Comparison of ENCODE assay signal across 21 cellular contexts in the genomic region with DNA sequence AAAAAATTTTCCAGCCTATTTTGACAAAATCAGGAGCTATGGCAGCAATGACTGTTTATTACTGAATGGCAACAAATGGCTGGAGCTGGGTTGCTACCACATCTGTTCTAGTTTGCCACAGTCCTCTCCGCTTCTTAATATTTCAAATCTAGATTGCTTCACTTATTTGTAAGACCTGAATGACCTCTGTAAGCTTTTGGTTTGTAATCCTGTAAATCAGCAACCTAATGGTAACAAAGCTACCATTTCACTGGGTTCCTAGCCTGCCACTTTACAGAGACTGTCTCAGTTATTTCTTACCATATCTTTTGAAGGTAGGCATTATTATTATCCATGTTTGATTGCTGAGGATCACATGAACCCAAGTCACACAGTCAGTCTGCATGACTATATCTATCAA. TPM values are rescaled to one million over a fixed set of nuclear protein-coding genes. Genes with fewer than 3 reads are reported as not detected.
A peak's percentile ranks its signal among the peaks of the same experiment; 100 is the strongest.
DNase-seq lines count a peak whose midpoint lies in the region; ATAC-seq, FAIRE-seq and TF ChIP-seq lines count a peak whose summit lies in the region.
"Had no signal": no experiment of that assay in that cellular context is flagged by ENCODE, and none has a peak within 500 bp of the region (broad histone marks: within the 10 kb centered on the region; RNA-seq: fewer than 3 reads in every experiment).

No MANE protein-coding gene starts in this region.

- H3K27ac ChIP-seq in GM12878 (ENCODE audit: control insufficient read depth, insufficient read depth), result no peak overlapping the region
- H3K27ac ChIP-seq: C4-2B, Peyer's patch had no signal

- no peak overlapping the region for H3K9ac ChIP-seq in GM12878 (ENCODE audit: control insufficient read depth, insufficient read depth, low read length)

- no peak for ATAC-seq in GM12878
- ATAC-seq: CD8-positive, alpha-beta T cell; GM23338 had no signal

- intact Hi-C loops in Calu3 (cut with micrococcal nuclease; ENCODE audit: unreplicated experiment) (no loop called here), GM12878 (cut with micrococcal nuclease; ENCODE audit: unreplicated experiment) (no loop called here)

- TF ChIP-seq RAD21 in GM12878 (IDR thresholded peaks at IDR 0.05; ENCODE audit: insufficient read depth, low read depth, low read length), result no peak

- no peak overlapping the region for H3K4me2 ChIP-seq in GM12878 (ENCODE audit: control insufficient read depth, insufficient read depth)
- H3K4me2 ChIP-seq: GM23338 had no signal

- in situ Hi-C loops in GM12878 (cut with MboI), result no loop called here

- H3K27ac Mint-ChIP-seq in Calu3 (ENCODE audit: unreplicated experiment), result no peak overlapping the region
- H3K27ac Mint-ChIP-seq in progenitor cell of endocrine pancreas, result peak overlapping the region; percentile 24
- H3K27ac Mint-ChIP-seq: B cell; CD8-positive, alpha-beta T cell; GM23338; HFFc6 had no signal

- H3K79me2 ChIP-seq in GM12878 (ENCODE audit: control insufficient read depth, insufficient read depth, low read length), result peaks cover 29% of the 10 kb centered on the region

- SMC1A ChIA-PET in GM12878 (lab: Charles Lee; ENCODE audit: uncharacterized antibody, unreplicated experiment), result interaction anchor here (0.6 kb wide), 1 partner anchor 140 kb away, joined by 3 read pairs; no protein-coding TSS in a partner anchor

- TF ChIP-seq EP300 in GM12878 (IDR thresholded peaks at IDR 0.05; ENCODE audit: borderline replicate concordance in 1 of 2, control insufficient read depth in 1 of 2, low read depth in 2 of 2, low read length in 2 of 2), result no peak

- H3K36me3 ChIP-seq in GM12878 (ENCODE audit: control insufficient read depth in 2 of 2, insufficient read depth in 2 of 2, low read length in 1 of 2), result peaks cover 17 to 40% of the 10 kb centered on the region in 2 experiments

- DNase-seq in Calu3 (no peak), HTR-8/SVneo (ENCODE audit: insufficient read length, low spot score) (no peak), GM12878 (ENCODE audit: low read depth, low spot score) (no peak), progenitor cell of endocrine pancreas (ENCODE audit: low spot score, unreplicated experiment) (no peak), EL (no peak)
- DNase-seq in stimulated activated CD4-positive, alpha-beta T cell treated with anti-CD3 and anti-CD28 coated beads, Interleukin-2, amount 100 ng/mL, for 48 hours, result no peak
- no peak for DNase-seq in activated naive CD4-positive, alpha-beta T cell treated with anti-CD3 and anti-CD28 coated beads, Interleukin-2, amount 50 U/mL, for 16 hours
- DNase-seq: CD8-positive, alpha-beta T cell; DMS153; HFFc6; KBM-7; NCI-H1417; NCI-H1694; NCI-H2029 treated with DMSO at 0.1 percent for 48 hours; NCI-H526 treated with DMSO at 0.1 percent for 48 hours; Peyer's patch; SHP77 treated with DMSO at 0.1 percent for 48 hours had no signal

- H3K27me3 ChIP-seq in GM12878 (replicated peaks in 1 of 2; ENCODE audit: control insufficient read depth in 2 of 2, insufficient read depth in 2 of 2, low read length in 1 of 2), result no peaks in the 10 kb centered on the region
- H3K27me3 ChIP-seq: Peyer's patch had no signal

- BruUV-seq in Calu3 (replicated peaks; lab: Mats Ljungman, UMichigan), result TSS peak; percentile 1
- BruUV-seq in GM12878 (replicated peaks; lab: Mats Ljungman, UMichigan), result TSS peak; percentile 33

- no peaks in the 10 kb centered on the region for H3K9me3 Mint-ChIP-seq in Calu3 (ENCODE audit: low read depth, unreplicated experiment)
- H3K9me3 Mint-ChIP-seq in progenitor cell of endocrine pancreas (ENCODE audit: low read depth), result no peaks in the 10 kb centered on the region
- H3K9me3 Mint-ChIP-seq: CD8-positive, alpha-beta T cell; GM23338; HFFc6 had no signal

- POLR2A ChIA-PET in GM12878 (lab: Charles Lee), result interaction anchor here (0.6 to 0.7 kb wide), 5 partner anchors 19 to 877 kb away, joined by 3 to 6 read pairs (median 3); no protein-coding TSS in a partner anchor

- H3K4me3 ChIP-seq in GM12878, result no peak overlapping the region
- H3K4me3 ChIP-seq: GM23338, HAP-1, Peyer's patch had no signal

- H3K4me1 ChIP-seq in GM12878 (ENCODE audit: control insufficient read depth, insufficient read depth, low read length), result peaks cover 7% of the 10 kb centered on the region
- H3K4me1 ChIP-seq: HAP-1 had no signal

- CTCF ChIA-PET in Calu3 (lab: Charles Lee) (interaction anchor here (0.6 to 1.3 kb wide), 3 partner anchors 9 to 278 kb away, joined by 3 to 4 read pairs (median 3); no protein-coding TSS in a partner anchor), GM12878 (lab: Yijun Ruan, JAX) (interaction anchor here (0.6 to 1.4 kb wide), 4 partner anchors 16 to 673 kb away, joined by 3 to 5 read pairs (median 3); no protein-coding TSS in a partner anchor)

- no peak for TF ChIP-seq CTCF in Calu3 (IDR thresholded peaks at IDR 0.05; ENCODE audit: unreplicated experiment)
- no peak for TF ChIP-seq CTCF in GM12878 (IDR thresholded peaks at IDR 0.05 in 2 of 3, conservative IDR thresholded peaks at IDR 0.05 in 1 of 3; ENCODE audit: control insufficient read depth in 2 of 3, extremely low read depth in 1 of 3, insufficient read depth in 1 of 3, low read depth in 3 of 3, low read length in 3 of 3)
- no peak for TF ChIP-seq CTCF in progenitor cell of endocrine pancreas (IDR thresholded peaks at IDR 0.05; ENCODE audit: unreplicated experiment)

- RAD21 ChIA-PET in GM12878 (lab: Charles Lee; ENCODE audit: unreplicated experiment), result interaction anchor here (0.8 kb wide), 1 partner anchor 20 kb away, joined by 4 read pairs; no protein-coding TSS in a partner anchor

- TF ChIP-seq POLR2A in GM12878 (IDR thresholded peaks at IDR 0.05; ENCODE audit: low read depth, low read length), result no peak

- peaks cover 22% of the 10 kb centered on the region for H3K4me1 Mint-ChIP-seq in Calu3 (ENCODE audit: low read depth, unreplicated experiment)
- H3K4me1 Mint-ChIP-seq in progenitor cell of endocrine pancreas (ENCODE audit: low read depth), result peaks cover 4% of the 10 kb centered on the region
- H3K4me1 Mint-ChIP-seq: GM23338 had no signal

- H3K36me3 Mint-ChIP-seq in Calu3 (ENCODE audit: insufficient read depth, unreplicated experiment) (peaks cover 85% of the 10 kb centered on the region), progenitor cell of endocrine pancreas (ENCODE audit: insufficient read depth) (peaks cover 28% of the 10 kb centered on the region)

- H3K27me3 Mint-ChIP-seq in Calu3 (ENCODE audit: unreplicated experiment) (no peaks in the 10 kb centered on the region), progenitor cell of endocrine pancreas (no peaks in the 10 kb centered on the region)
- H3K27me3 Mint-ChIP-seq: B cell had no signal

- H2AFZ ChIP-seq in GM12878 (ENCODE audit: control insufficient read depth, low read depth, low read length), result no peak overlapping the region
- H2AFZ ChIP-seq: GM23338 had no signal

- WGBS in GM12878 (ENCODE audit: insufficient coverage, insufficient replicate concordance, low lambda C conversion rate, missing lambda C conversion rate), result 95% methylated on average over 1 of the region's 1 CpG

- peak; percentile 20 for FAIRE-seq in HTR-8/SVneo (lab: Jason Lieb, UNC)
- FAIRE-seq in GM12878 (lab: Jason Lieb, UNC), result no peak

- H4K20me1 ChIP-seq in GM12878 (ENCODE audit: control insufficient read depth, insufficient read depth), result peaks cover 5% of the 10 kb centered on the region; the same call in 1 of the 2 replicates

- H3K4me3 Mint-ChIP-seq in Calu3 (ENCODE audit: low read depth, unreplicated experiment) (no peak overlapping the region), progenitor cell of endocrine pancreas (ENCODE audit: low read depth) (no peak overlapping the region)
- H3K4me3 Mint-ChIP-seq: B cell; CD8-positive, alpha-beta T cell; GM23338; HFFc6 had no signal

- H3K9me3 ChIP-seq in GM12878 (replicated peaks; ENCODE audit: control insufficient read depth, insufficient read depth, low read length), result no peaks in the 10 kb centered on the region
- H3K9me3 ChIP-seq: HAP-1, Peyer's patch had no signal

RNA-seq across cellular contexts. Expression of gene ZNFX1, which starts 15.4 kb away (rescaled TPM):
- total RNA-seq in Calu3 (2022) (94.1 and 156 TPM in 2 replicates), GM12878 (2014; rRNA removed) (31.5 and 32.1 TPM in 2 replicates), GM12878 (2014; rRNA removed; fragmentation: Illumina TruSeq; extraction: Trizol) (26.3 and 27.8 TPM in 2 replicates), GM12878 (2021) (29.8 and 30.6 TPM in 2 replicates), progenitor cell of endocrine pancreas (10.0 and 10.7 TPM in 2 replicates)
- 51.3 and 51.5 TPM in 2 replicates for total RNA-seq in GM12878 (2013; cell fraction: nucleolus; rRNA removed)
- 14.5 TPM for polyA plus RNA-seq in GM12878 (2011; ENCODE audit: low read depth)
- polyA plus RNA-seq in GM12878 (2011; rRNA removed) (6.9 and 9.1 TPM in 2 replicates), GM12878 (2014; fragmentation: Illumina TruSeq; extraction: Trizol) (26.4 and 28.5 TPM in 2 replicates), GM12878 (2014; fragmentation: Nextera tagmentation; extraction: Ambion mirVana) (10 to 100 TPM in 1 of 2 experiments, 1 to 10 TPM in 1; 7.4 to 14.6 TPM), GM12878 (2014; rRNA removed) (16.4 and 18.2 TPM in 2 replicates), GM12878 (2016; fragmentation: Nextera tagmentation; extraction: Ambion mirVana) (10 to 100 TPM; 24.9 to 27.2 TPM)
- polyA plus RNA-seq in GM12878 (2011; cell fraction: cytosol; rRNA removed), result 14.1 and 18.0 TPM in 2 replicates
- 6.9 and 11.6 TPM in 2 replicates for polyA plus RNA-seq in GM12878 (2011; cell fraction: nucleus; rRNA removed)
- 16.7 and 17.2 TPM in 2 replicates for polyA plus RNA-seq in GM12878 (2012)
- 30.2 and 32.8 TPM in 2 replicates for polyA minus RNA-seq in GM12878 (2011; rRNA and poly(A)+ RNA removed)
- polyA minus RNA-seq in GM12878 (2011; cell fraction: cytosol; rRNA and poly(A)+ RNA removed), result 14.2 and 16.9 TPM in 2 replicates
- 15.8 and 18.1 TPM in 2 replicates for polyA minus RNA-seq in GM12878 (2011; cell fraction: nucleus; rRNA and poly(A)+ RNA removed)

RNA-seq across cellular contexts. Expression of gene DDX27, which starts 43.2 kb away (rescaled TPM):
- total RNA-seq in Calu3 (2022), result 87.3 and 96.0 TPM in 2 replicates
- total RNA-seq in GM12878 (2013; cell fraction: nucleolus; rRNA removed), result 38.5 and 40.4 TPM in 2 replicates
- 56.0 and 57.3 TPM in 2 replicates for total RNA-seq in GM12878 (2014; rRNA removed)
- 55.0 and 59.4 TPM in 2 replicates for total RNA-seq in GM12878 (2014; rRNA removed; fragmentation: Illumina TruSeq; extraction: Trizol)
- total RNA-seq in GM12878 (2021), result 45.4 and 50.0 TPM in 2 replicates
- 22.3 TPM for polyA plus RNA-seq in GM12878 (2011; ENCODE audit: low read depth)
- polyA plus RNA-seq in GM12878 (2011; rRNA removed), result 25.0 and 37.2 TPM in 2 replicates
- 56.5 and 62.8 TPM in 2 replicates for polyA plus RNA-seq in GM12878 (2011; cell fraction: cytosol; rRNA removed)
- 42.8 and 59.0 TPM in 2 replicates for polyA plus RNA-seq in GM12878 (2011; cell fraction: nucleus; rRNA removed)
- 32.7 and 33.1 TPM in 2 replicates for polyA plus RNA-seq in GM12878 (2012)
- 55.2 and 68.6 TPM in 2 replicates for polyA plus RNA-seq in GM12878 (2014; fragmentation: Illumina TruSeq; extraction: Trizol)
- 10 to 100 TPM; 19.8 to 33.4 TPM for polyA plus RNA-seq in GM12878 (2014; fragmentation: Nextera tagmentation; extraction: Ambion mirVana)
- polyA plus RNA-seq in GM12878 (2014; rRNA removed), result 50.6 and 52.5 TPM in 2 replicates
- 10 to 100 TPM; 74.9 to 78.8 TPM for polyA plus RNA-seq in GM12878 (2016; fragmentation: Nextera tagmentation; extraction: Ambion mirVana)
- polyA minus RNA-seq in GM12878 (2011; rRNA and poly(A)+ RNA removed), result 30.1 and 46.4 TPM in 2 replicates
- 21.0 TPM in 2 replicates for polyA minus RNA-seq in GM12878 (2011; cell fraction: cytosol; rRNA and poly(A)+ RNA removed)
- polyA minus RNA-seq in GM12878 (2011; cell fraction: nucleus; rRNA and poly(A)+ RNA removed), result 12.5 and 30.6 TPM in 2 replicates
- 41.7 and 46.0 TPM in 2 replicates for total RNA-seq in progenitor cell of endocrine pancreas
